In the genomic region with DNA sequence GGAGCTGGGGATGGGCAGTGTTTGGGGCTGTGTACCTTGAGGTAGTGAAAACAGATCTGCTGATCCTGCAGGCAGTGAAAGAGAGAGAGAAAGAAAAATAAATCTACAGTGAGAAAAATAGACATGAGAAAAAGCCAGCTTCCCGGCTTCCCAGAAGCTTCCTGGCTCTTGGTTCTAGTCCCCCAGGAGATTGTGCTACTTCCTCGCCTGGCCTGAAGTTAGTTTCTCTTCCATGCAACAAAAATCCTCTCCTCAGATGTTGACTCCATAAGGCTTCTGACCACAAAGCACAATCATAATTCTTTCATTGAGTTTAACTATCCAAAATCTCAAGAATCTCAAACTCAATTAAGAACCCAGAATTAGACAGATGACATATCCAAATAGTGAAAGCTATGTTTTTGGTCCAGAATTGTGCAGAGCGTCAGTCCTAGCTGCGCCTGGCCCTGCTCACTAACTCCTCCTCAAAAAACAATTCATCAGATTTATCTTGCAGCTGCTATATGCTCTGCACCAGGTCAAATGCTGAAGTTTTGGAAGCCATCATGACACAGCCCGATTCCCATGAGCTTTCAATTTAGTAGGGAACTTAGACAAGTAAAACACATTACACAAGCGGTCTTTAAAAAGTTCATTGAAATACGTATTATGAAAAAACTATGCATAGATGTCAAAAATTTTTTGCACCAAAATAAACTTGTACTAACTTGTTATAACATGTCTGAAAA, we compare ENCODE assay signal across 14 cellular contexts. TPM values are rescaled to one million over a fixed set of nuclear protein-coding genes. Genes with fewer than 3 reads are reported as not detected.
DNase-seq lines count a peak whose midpoint lies in the region; ATAC-seq and TF ChIP-seq lines count a peak whose summit lies in the region.
"Had no signal": no experiment of that assay in that cellular context is flagged by ENCODE, and none has a peak within 500 bp of the region (broad histone marks: within the 10 kb centered on the region; RNA-seq: fewer than 3 reads in every experiment).

No MANE protein-coding gene starts in this region.

- TF ChIP-seq CTCF in lower lobe of right lung (IDR thresholded peaks at IDR 0.05) = no peak

- no peak for DNase-seq in T-helper 2 cell treated with Interferon-gamma antibody and Interleukin-4, amounts not matched to agents 5 μg/mL and 100 μg/mL, for 36 hours (ENCODE audit: low spot score)
- DNase-seq in T-helper 2 cell (no peak), lower lobe of right lung (no peak), HPDE6-E6E7 (ENCODE audit: extremely low spot score) (no peak), NCI-H2171 (lab: John Stamatoyannopoulos, UW) (no peak)
- no peak for DNase-seq in stimulated activated CD4-positive, alpha-beta T cell treated with anti-CD3 and anti-CD28 coated beads, Interleukin-4, amount 100 ng/mL, for 24 hours
- DNase-seq: 8988T; activated CD8-positive, alpha-beta memory T cell treated with anti-CD3 and anti-CD28 coated beads, Interleukin-2, amount 10 ng/mL, durations not matched to agents 7 days and 5 days; body of pancreas; stimulated activated CD4-positive, alpha-beta T cell treated with anti-CD3 and anti-CD28 coated beads, Interleukin-2, amount 100 ng/mL, for 24 hours had no signal

- intact Hi-C loops in lower lobe of right lung (cut with DNase I) = no loop called here

- H3K36me3 ChIP-seq in lower lobe of right lung (no peaks in the 10 kb centered on the region), subcutaneous abdominal adipose tissue (ENCODE audit: control insufficient read depth in 5 of 5, insufficient read depth in 5 of 5, low read length in 5 of 5) (no peaks in the 10 kb centered on the region)

- H3K36me3 Mint-ChIP-seq in T-helper 2 cell treated with Interferon-gamma antibody and Interleukin-4, amounts not matched to agents 5 μg/mL and 100 μg/mL, for 36 hours (ENCODE audit: low read depth) = no peaks in the 10 kb centered on the region

- H3K27ac Mint-ChIP-seq in T-helper 2 cell treated with Interferon-gamma antibody and Interleukin-4, amounts not matched to agents 5 μg/mL and 100 μg/mL, for 36 hours = no peak overlapping the region
- H3K27ac Mint-ChIP-seq: stimulated activated naive CD8-positive, alpha-beta T cell treated with anti-CD3 and anti-CD28 coated beads, Interleukin-15, Interleukin-2, amounts not matched to agents 100 ng/mL and 50 ng/mL, for 24 hours had no signal

- peaks cover 17% of the 10 kb centered on the region for H3K4me1 ChIP-seq in lower lobe of right lung
- peaks cover 0 to 35% (median 27%) of the 10 kb centered on the region in 5 donors for H3K4me1 ChIP-seq in subcutaneous abdominal adipose tissue (ENCODE audit: control insufficient read depth in 5 of 5, insufficient read depth in 5 of 5, low read length in 5 of 5)
- H3K4me1 ChIP-seq: body of pancreas had no signal

- no peaks in the 10 kb centered on the region for H3K27me3 ChIP-seq in lower lobe of right lung (ENCODE audit: low read depth)
- no peaks in the 10 kb centered on the region for H3K27me3 ChIP-seq in subcutaneous abdominal adipose tissue (ENCODE audit: control insufficient read depth in 5 of 5, insufficient read depth in 4 of 5, low read length in 5 of 5)
- H3K27me3 ChIP-seq: body of pancreas had no signal

- no peak for ATAC-seq in lower lobe of right lung

- H3K4me3 ChIP-seq in lower lobe of right lung (no peak overlapping the region), subcutaneous abdominal adipose tissue (ENCODE audit: low read depth in 1 of 5, low read length in 5 of 5) (peak overlapping the region; percentile 64 to 73 (median 71))
- H3K4me3 ChIP-seq: body of pancreas had no signal

- peak overlapping the region; percentile 86 for H3K4me3 Mint-ChIP-seq in T-helper 2 cell treated with Interferon-gamma antibody and Interleukin-4, amounts not matched to agents 5 μg/mL and 100 μg/mL, for 36 hours
- H3K4me3 Mint-ChIP-seq: neural crest cell had no signal

- no peak overlapping the region for H3K9ac ChIP-seq in subcutaneous abdominal adipose tissue (ENCODE audit: low read length in 5 of 5)

- H3K9me3 ChIP-seq in lower lobe of right lung (no peaks in the 10 kb centered on the region), subcutaneous abdominal adipose tissue (ENCODE audit: control insufficient read depth in 5 of 5, low read length in 5 of 5) (peaks cover 0 to 3% (median 0%) of the 10 kb centered on the region in 5 donors)
- H3K9me3 ChIP-seq: body of pancreas had no signal

- H3K4me1 Mint-ChIP-seq in T-helper 2 cell treated with Interferon-gamma antibody and Interleukin-4, amounts not matched to agents 5 μg/mL and 100 μg/mL, for 36 hours (ENCODE audit: low read depth) = peaks cover 13% of the 10 kb centered on the region
- H3K4me1 Mint-ChIP-seq: neural crest cell had no signal

- peaks cover 4% of the 10 kb centered on the region for H3K27me3 Mint-ChIP-seq in T-helper 2 cell treated with Interferon-gamma antibody and Interleukin-4, amounts not matched to agents 5 μg/mL and 100 μg/mL, for 36 hours (ENCODE audit: low read depth)
- H3K27me3 Mint-ChIP-seq: activated CD8-positive, alpha-beta memory T cell treated with anti-CD3 and anti-CD28 coated beads, Interleukin-2, amount 10 ng/mL, durations not matched to agents 7 days and 5 days had no signal

- H3K27ac ChIP-seq in cingulate gyrus (ENCODE audit: low read depth, low read length) (peak overlapping the region; percentile 79), lower lobe of right lung (peak overlapping the region; percentile 51), subcutaneous abdominal adipose tissue (ENCODE audit: low read depth, low read length) (peak overlapping the region; percentile 58)

- H3K9me3 Mint-ChIP-seq in T-helper 2 cell treated with Interferon-gamma antibody and Interleukin-4, amounts not matched to agents 5 μg/mL and 100 μg/mL, for 36 hours = peaks cover 5% of the 10 kb centered on the region

RNA-seq across cellular contexts. Expression of a gene that starts 20.1 kb away (rescaled TPM):
- total RNA-seq in lower lobe of right lung = 39.9 TPM
